Comparison of ENCODE assay signal across 17 cellular contexts in genomic region chr12:116138781-116139180, GRCh38.
DNase-seq lines count a peak whose midpoint lies in the region; ATAC-seq and TF ChIP-seq lines count a peak whose summit lies in the region.
"Had no signal": no experiment of that assay in that cellular context is flagged by ENCODE, and none has a peak within 500 bp of the region (broad histone marks: within the 10 kb centered on the region; RNA-seq: fewer than 3 reads in every experiment).

No MANE protein-coding gene starts in this region.

- H3K9me1 ChIP-seq in IMR-90 (ENCODE audit: insufficient read depth, low read length): peaks cover 17% of the 10 kb centered on the region

- no peaks in the 10 kb centered on the region for H3K27me3 ChIP-seq in IMR-90 (ENCODE audit: control insufficient read depth, insufficient read depth, low read length)
- H3K27me3 ChIP-seq: vagina had no signal

- H3K4me1 ChIP-seq in IMR-90 (ENCODE audit: control insufficient read depth, insufficient read depth, low read length): peaks cover 15% of the 10 kb centered on the region

- dilution Hi-C loops in IMR-90 (cut with HindIII; ENCODE audit: low sequenced_read_pairs, unreplicated experiment): no loop called here

- POLR2A ChIA-PET in IMR-90 (lab: Charles Lee; ENCODE audit: unreplicated experiment): no interaction called here

- H3K27ac Mint-ChIP-seq in activated T-cell treated with anti-CD3 and anti-CD28 coated beads, Interleukin-2, amount 50 U/mL, for 24 hours: peak overlapping the region; percentile 38
- H3K27ac Mint-ChIP-seq in progenitor cell of endocrine pancreas: peak overlapping the region; percentile 69
- H3K27ac Mint-ChIP-seq: CD4-positive, CD25-positive, alpha-beta regulatory T cell had no signal

- H2BK120ac ChIP-seq in IMR-90 (ENCODE audit: low read depth, low read length): no peak overlapping the region

- no peak overlapping the region for H2AK5ac ChIP-seq in IMR-90 (ENCODE audit: low read depth, low read length)

- BruUV-seq in IMR-90 (replicated peaks; lab: Mats Ljungman, UMichigan): no TSS peak

- no peaks in the 10 kb centered on the region for H3K36me3 ChIP-seq in IMR-90 (ENCODE audit: control insufficient read depth, insufficient read depth, low read length)
- H3K36me3 ChIP-seq: vagina had no signal

- no peak overlapping the region for H3K14ac ChIP-seq in IMR-90 (replicated peaks; ENCODE audit: low read depth, low read length)

- in situ Hi-C loops in IMR-90 (cut with MboI; ENCODE audit: low sequenced_read_pairs): no loop called here

- H3K4me1 Mint-ChIP-seq in activated T-cell treated with anti-CD3 and anti-CD28 coated beads, Interleukin-2, amount 50 U/mL, for 24 hours (ENCODE audit: low read depth): peaks cover 75% of the 10 kb centered on the region
- peaks cover 28% of the 10 kb centered on the region for H3K4me1 Mint-ChIP-seq in progenitor cell of endocrine pancreas (ENCODE audit: low read depth)

- H4K91ac ChIP-seq in IMR-90 (ENCODE audit: insufficient read depth, low read depth, low read length): no peak overlapping the region

- peaks cover 73% of the 10 kb centered on the region for H4K20me1 ChIP-seq in IMR-90 (ENCODE audit: insufficient read depth, low read length)

- no peak overlapping the region for H2BK20ac ChIP-seq in IMR-90 (ENCODE audit: low read depth, low read length)

- H2BK15ac ChIP-seq in IMR-90 (ENCODE audit: low read depth, low read length): no peak overlapping the region

- no peak overlapping the region; the same call in 1 of the 2 replicates for H3K4me2 ChIP-seq in IMR-90 (ENCODE audit: low read depth, low read length)

- no peak for DNase-seq in activated T-cell treated with anti-CD3 and anti-CD28 coated beads, Interleukin-2, amount 50 U/mL, for 24 hours
- DNase-seq in activated T-cell treated with anti-CD3 and anti-CD28 coated beads, Interleukin-2, amount 50 U/mL, for 48 hours: no peak
- DNase-seq in IMR-90 (no peak), epithelial cell of esophagus (ENCODE audit: low read depth) (peak; percentile 28), progenitor cell of endocrine pancreas (ENCODE audit: low spot score, unreplicated experiment) (no peak), SIG-M5 (lab: John Stamatoyannopoulos, UW) (no peak)
- DNase-seq in effector CD4-positive, alpha-beta T cell: no peak
- DNase-seq: CD4-positive, CD25-positive, alpha-beta regulatory T cell; central memory CD4-positive, alpha-beta T cell; effector memory CD4-positive, alpha-beta T cell; kidney; NCI-H2029 treated with DMSO at 0.1 percent for 48 hours; stimulated activated CD4-positive, alpha-beta T cell treated with anti-CD3 and anti-CD28 coated beads, Interleukin-2, amount 100 ng/mL, for 24 hours; T1000 had no signal

- H3K27ac ChIP-seq in IMR-90 (ENCODE audit: insufficient read depth, low read length): no peak overlapping the region
- H3K27ac ChIP-seq: vagina had no signal

- CTCF ChIA-PET in IMR-90 (lab: Yijun Ruan, JAX): interaction anchor here (0.7 kb wide), 1 partner anchor 70 kb away, joined by 3 read pairs; no protein-coding TSS in a partner anchor

- no peak for TF ChIP-seq RAD21 in IMR-90 (IDR thresholded peaks at IDR 0.05; ENCODE audit: low read length)

- no peaks in the 10 kb centered on the region for H3K36me3 Mint-ChIP-seq in activated T-cell treated with anti-CD3 and anti-CD28 coated beads, Interleukin-2, amount 50 U/mL, for 24 hours (ENCODE audit: low read depth)
- H3K36me3 Mint-ChIP-seq in progenitor cell of endocrine pancreas (ENCODE audit: insufficient read depth): no peaks in the 10 kb centered on the region
- H3K36me3 Mint-ChIP-seq: CD4-positive, CD25-positive, alpha-beta regulatory T cell had no signal

- peaks cover 26 to 67% of the 10 kb centered on the region in 2 experiments for H3K79me1 ChIP-seq in IMR-90 (ENCODE audit: low read depth in 1 of 2, low read length in 2 of 2)

- intact Hi-C loops in IMR-90 (cut with micrococcal nuclease): no loop called here

- no peak overlapping the region for H3K18ac ChIP-seq in IMR-90 (ENCODE audit: low read depth, low read length)

- H4K5ac ChIP-seq in IMR-90 (ENCODE audit: low read depth, low read length): no peak overlapping the region

- H3K9me3 ChIP-seq in IMR-90 (ENCODE audit: control insufficient read depth, insufficient read depth, low read length): no peaks in the 10 kb centered on the region
- H3K9me3 ChIP-seq: vagina had no signal

- H3K23ac ChIP-seq in IMR-90 (ENCODE audit: low read depth, low read length): peak overlapping the region; percentile 63; the same call in 1 of the 2 replicates

- H3K27me3 Mint-ChIP-seq in activated T-cell treated with anti-CD3 and anti-CD28 coated beads, Interleukin-2, amount 50 U/mL, for 24 hours: no peaks in the 10 kb centered on the region
- no peaks in the 10 kb centered on the region for H3K27me3 Mint-ChIP-seq in progenitor cell of endocrine pancreas
- H3K27me3 Mint-ChIP-seq: CD4-positive, CD25-positive, alpha-beta regulatory T cell had no signal

- no peaks in the 10 kb centered on the region for H3K9me3 Mint-ChIP-seq in activated T-cell treated with anti-CD3 and anti-CD28 coated beads, Interleukin-2, amount 50 U/mL, for 24 hours
- H3K9me3 Mint-ChIP-seq in progenitor cell of endocrine pancreas (ENCODE audit: low read depth): no peaks in the 10 kb centered on the region
- H3K9me3 Mint-ChIP-seq: CD4-positive, CD25-positive, alpha-beta regulatory T cell had no signal

- no peak overlapping the region for H2AFZ ChIP-seq in IMR-90 (replicated peaks; ENCODE audit: low read length, poor library complexity)

- no peak overlapping the region for H3K9ac ChIP-seq in IMR-90 (ENCODE audit: low read depth, low read length)

- no peak overlapping the region for H2AK9ac ChIP-seq in IMR-90 (replicated peaks; ENCODE audit: low read depth, low read length, poor library complexity)

- no peak for TF ChIP-seq POLR2A in IMR-90 (IDR thresholded peaks at IDR 0.05; ENCODE audit: low read depth, low read length)

- H3K4me3 Mint-ChIP-seq in activated T-cell treated with anti-CD3 and anti-CD28 coated beads, Interleukin-2, amount 50 U/mL, for 24 hours: no peak overlapping the region
- H3K4me3 Mint-ChIP-seq in progenitor cell of endocrine pancreas (ENCODE audit: low read depth): no peak overlapping the region

- ATAC-seq in IMR-90 (ENCODE audit: low read depth) (no peak), GM19467 (IDR thresholded peaks at IDR 0.05; ENCODE audit: unreplicated experiment) (no peak)
- ATAC-seq: sciatic nerve had no signal

- no peak overlapping the region for H3K4ac ChIP-seq in IMR-90 (ENCODE audit: low read depth, low read length)

- TF ChIP-seq CTCF in IMR-90 (conservative IDR thresholded peaks at IDR 0.05; ENCODE audit: low read depth, low read length) (no peak), epithelial cell of esophagus (IDR thresholded peaks at IDR 0.05; ENCODE audit: insufficient read depth, low read depth, low read length, missing control alignments) (no peak), progenitor cell of endocrine pancreas (IDR thresholded peaks at IDR 0.05; ENCODE audit: unreplicated experiment) (no peak)

- H3K56ac ChIP-seq in IMR-90 (ENCODE audit: extremely low read depth, insufficient read depth, low read length): no peak overlapping the region

- H2BK5ac ChIP-seq in IMR-90 (ENCODE audit: low read depth, low read length, poor library complexity, severe bottlenecking): no peak overlapping the region

- H3K4me3 ChIP-seq in IMR-90 (ENCODE audit: insufficient read depth, low read depth, low read length): no peak overlapping the region
- no peak overlapping the region for H3K4me3 ChIP-seq in epithelial cell of esophagus (ENCODE audit: low read length)
- H3K4me3 ChIP-seq: vagina had no signal

- no peak overlapping the region for H4K8ac ChIP-seq in IMR-90 (ENCODE audit: low read depth in 2 of 2, low read length in 2 of 2)

TF ChIP-seq in IMR-90, 13 proteins besides CTCF, POLR2A, EP300 and RAD21:
- no peak for TF ChIP-seq MAZ (IDR thresholded peaks at IDR 0.05; ENCODE audit: borderline replicate concordance, low read depth, low read length)
- TF ChIP-seq SMC3 (IDR thresholded peaks at IDR 0.05; ENCODE audit: low read depth, low read length): no peak
- no peak for TF ChIP-seq MXI1 (IDR thresholded peaks at IDR 0.05; ENCODE audit: borderline replicate concordance, low read depth, low read length)
- TF ChIP-seq BHLHE40 (IDR thresholded peaks at IDR 0.05; ENCODE audit: low read depth, low read length): no peak
- no peak for TF ChIP-seq USF2 (IDR thresholded peaks at IDR 0.05; ENCODE audit: low read depth, low read length)
- no peak for TF ChIP-seq CHD1 (IDR thresholded peaks at IDR 0.05; ENCODE audit: low read depth, low read length)
- TF ChIP-seq MAFK (IDR thresholded peaks at IDR 0.05; ENCODE audit: low read depth, low read length): no peak
- TF ChIP-seq, protein P1, sequence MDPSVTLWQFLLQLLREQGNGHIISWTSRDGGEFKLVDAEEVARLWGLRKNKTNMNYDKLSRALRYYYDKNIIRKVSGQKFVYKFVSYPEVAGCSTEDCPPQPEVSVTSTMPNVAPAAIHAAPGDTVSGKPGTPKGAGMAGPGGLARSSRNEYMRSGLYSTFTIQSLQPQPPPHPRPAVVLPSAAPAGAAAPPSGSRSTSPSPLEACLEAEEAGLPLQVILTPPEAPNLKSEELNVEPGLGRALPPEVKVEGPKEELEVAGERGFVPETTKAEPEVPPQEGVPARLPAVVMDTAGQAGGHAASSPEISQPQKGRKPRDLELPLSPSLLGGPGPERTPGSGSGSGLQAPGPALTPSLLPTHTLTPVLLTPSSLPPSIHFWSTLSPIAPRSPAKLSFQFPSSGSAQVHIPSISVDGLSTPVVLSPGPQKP (IDR thresholded peaks at IDR 0.05; ENCODE audit: borderline replicate concordance, low read depth, low read length): no peak
- no peak for TF ChIP-seq RCOR1 (IDR thresholded peaks at IDR 0.05; ENCODE audit: insufficient replicate concordance, low read length)
- no peak for TF ChIP-seq FOS (IDR thresholded peaks at IDR 0.05; ENCODE audit: low read depth, low read length)
